Comparison of ENCODE assay signal across 10 cellular contexts in the genomic region with DNA sequence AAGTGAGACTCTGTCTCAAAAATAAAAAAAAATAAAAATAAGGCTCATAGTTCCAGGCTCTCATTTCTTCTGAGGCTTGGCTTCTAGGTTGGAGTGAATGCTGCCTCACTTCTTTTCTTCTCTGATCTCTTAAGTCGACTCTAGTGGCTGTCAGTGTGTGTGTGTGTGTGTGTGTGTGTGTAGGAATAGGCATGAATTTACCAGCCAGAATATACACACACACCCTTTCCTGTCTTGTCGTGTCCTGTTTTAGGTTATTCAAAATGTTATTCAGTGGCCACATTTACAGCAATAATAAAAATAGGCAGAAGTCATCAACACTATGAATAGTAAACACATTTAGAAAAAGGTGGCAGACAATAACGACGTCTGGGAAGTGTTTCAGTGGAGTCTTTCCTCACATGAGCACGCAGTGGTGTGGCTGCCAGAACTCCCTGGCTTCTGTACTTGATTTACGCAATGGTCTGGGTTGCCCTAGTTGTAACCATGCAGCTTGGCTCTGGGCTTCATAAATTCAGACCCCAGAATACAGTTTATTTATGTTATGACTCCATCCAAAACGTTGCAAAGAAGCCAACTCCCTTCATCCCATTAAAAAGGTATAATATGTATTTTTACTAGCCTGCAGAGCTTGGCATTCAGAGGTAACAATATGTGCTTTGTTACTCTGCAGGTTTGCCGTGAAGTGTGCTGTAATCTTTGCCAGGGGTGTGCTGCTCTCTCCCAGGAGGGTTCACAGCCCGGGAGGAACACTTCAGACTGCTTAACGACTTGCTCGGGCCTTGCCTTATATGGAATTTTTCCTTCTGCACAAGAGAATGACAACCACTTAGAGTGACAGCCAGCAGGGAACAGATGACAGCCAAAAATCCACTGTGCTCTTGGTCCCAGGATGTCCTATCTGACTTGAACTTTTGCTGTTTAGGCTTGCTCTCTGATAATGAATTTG. TPM values are rescaled to one million over a fixed set of nuclear protein-coding genes. Genes with fewer than 3 reads are reported as not detected.
DNase-seq lines count a peak whose midpoint lies in the region; ATAC-seq, FAIRE-seq and TF ChIP-seq lines count a peak whose summit lies in the region.
"Had no signal": no experiment of that assay in that cellular context is flagged by ENCODE, and none has a peak within 500 bp of the region (broad histone marks: within the 10 kb centered on the region; RNA-seq: fewer than 3 reads in every experiment).

No MANE protein-coding gene starts in this region.

- WGBS in pancreas, 2 donors = 20 to 23% methylated on average over 11 of the region's 11 CpGs

- TF ChIP-seq CTCF in glutamatergic neuron (IDR thresholded peaks at IDR 0.05; ENCODE audit: partially characterized antibody, unreplicated experiment) (no peak), pancreas (IDR thresholded peaks at IDR 0.05) (no peak)

- H3K9me3 Mint-ChIP-seq in glutamatergic neuron (ENCODE audit: unreplicated experiment) = peaks cover 3% of the 10 kb centered on the region

- H3K27me3 Mint-ChIP-seq in glutamatergic neuron (ENCODE audit: unreplicated experiment) = no peaks in the 10 kb centered on the region

- no peaks in the 10 kb centered on the region for H3K4me1 ChIP-seq in pancreas

- no peaks in the 10 kb centered on the region for H3K27me3 ChIP-seq in pancreas

- intact Hi-C loops in pancreas (cut with DNase I) = no loop called here

- H3K9me3 ChIP-seq in pancreas = no peaks in the 10 kb centered on the region

- peak overlapping the region; percentile 77 for H3K27ac Mint-ChIP-seq in glutamatergic neuron (ENCODE audit: unreplicated experiment)

- H3K4me3 ChIP-seq in pancreas = no peak overlapping the region

- no peaks in the 10 kb centered on the region for H3K36me3 ChIP-seq in pancreas

- ATAC-seq in pancreas (peak in 3 of 4 donors; percentile 38 to 54 (median 42)), GM21360 (IDR thresholded peaks at IDR 0.05; ENCODE audit: unreplicated experiment) (no peak)

- FAIRE-seq in pancreas (lab: Jason Lieb, UNC) = peak; percentile 87

- H3K36me3 Mint-ChIP-seq in glutamatergic neuron (ENCODE audit: unreplicated experiment) = no peaks in the 10 kb centered on the region

- peaks cover 15% of the 10 kb centered on the region for H3K4me1 Mint-ChIP-seq in glutamatergic neuron (ENCODE audit: low read depth, unreplicated experiment)

- DNase-seq in GM03348 (ENCODE audit: low spot score) (peak; percentile 60), NCI-H526 (lab: John Stamatoyannopoulos, UW) (peak; percentile 33 to 34), glutamatergic neuron (peak; percentile 41), pancreas (no peak), CD1c-positive myeloid dendritic cell (ENCODE audit: extremely low spot score) (no peak)
- no peak for DNase-seq in activated T-cell treated with anti-CD3 and anti-CD28 coated beads, Interleukin-2, amount 50 U/mL, for 48 hours
- no peak for DNase-seq in stimulated activated CD4-positive, alpha-beta T cell treated with anti-CD3 and anti-CD28 coated beads, Interleukin-15, amount 100 ng/mL, for 24 hours
- DNase-seq: COR-L47; stimulated activated naive CD4-positive, alpha-beta T cell treated with Interleukin-2 at 50 U/mL for 16 hours had no signal

- peak overlapping the region; percentile 31 for H3K4me3 Mint-ChIP-seq in glutamatergic neuron (ENCODE audit: unreplicated experiment)

- H3K27ac ChIP-seq in pancreas = no peak overlapping the region

RNA-seq across cellular contexts. Expression of a gene that starts 34.4 kb away (rescaled TPM):
- total RNA-seq in glutamatergic neuron (ENCODE audit: unreplicated experiment) (1.0 TPM), pancreas (1 to 10 TPM in 3 of 6 donors, under 1 TPM in 2, not detected in 1; 0.83 to 5.5 (median 2.3) TPM)
- polyA plus RNA-seq in pancreas = under 1 TPM; 0.35 to 0.46 TPM

Comparison
In these comparisons a context has a peak if more than half of its experiments do, and no peak if none do; other contexts are left out.
1. DNase-seq: peak in GM03348 (single experiment), NCI-H526 (2 of 2) and glutamatergic neuron (single experiment); none in pancreas (0 of 6), CD1c-positive myeloid dendritic cell (single experiment), activated T-cell treated with anti-CD3 and anti-CD28 coated beads, Interleukin-2, amount 50 U/mL, for 48 hours (0 of 2) and stimulated activated CD4-positive, alpha-beta T cell treated with anti-CD3 and anti-CD28 coated beads, Interleukin-15, amount 100 ng/mL, for 24 hours (single experiment).